26 cellular contexts compared by ENCODE assay signal in the genomic region with DNA sequence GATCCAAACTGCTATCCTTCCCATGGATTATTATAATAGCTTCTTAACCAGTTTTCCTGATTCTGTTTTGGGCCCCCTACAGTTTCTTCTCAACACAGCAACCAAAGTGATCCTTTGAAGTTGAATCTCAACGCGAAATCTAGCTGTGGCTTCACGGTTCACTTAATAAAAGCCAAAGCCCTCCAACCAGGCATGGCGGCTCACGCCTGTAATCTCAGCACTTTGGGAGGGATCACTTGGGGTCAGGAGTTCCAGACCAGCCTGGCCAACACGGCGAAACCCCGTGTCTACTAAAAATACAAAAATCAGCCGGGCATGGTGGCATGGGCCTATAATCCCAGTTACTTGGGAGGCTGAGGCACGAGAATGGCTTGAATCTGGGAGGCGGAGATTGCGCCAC. TPM values are rescaled to one million over a fixed set of nuclear protein-coding genes. Genes with fewer than 3 reads are reported as not detected.
DNase-seq lines count a peak whose midpoint lies in the region; ATAC-seq, FAIRE-seq and TF ChIP-seq lines count a peak whose summit lies in the region.
"Had no signal": no experiment of that assay in that cellular context is flagged by ENCODE, and none has a peak within 500 bp of the region (broad histone marks: within the 10 kb centered on the region; RNA-seq: fewer than 3 reads in every experiment).

No MANE protein-coding gene starts in this region.

- no peaks in the 10 kb centered on the region for H4K20me1 ChIP-seq in K562 (replicated peaks; ENCODE audit: control insufficient read depth, insufficient read depth, low read length)

- DNase-seq in BJ (ENCODE audit: low read depth): no peak
- DNase-seq in HCEC 1CT: peak; percentile 21
- peak in 1 of 4 experiments; percentile 23 for DNase-seq in K562 (ENCODE audit: extremely low read depth in 1 of 4, low spot score in 3 of 4)
- DNase-seq in stimulated activated CD4-positive, alpha-beta T cell treated with anti-CD3 and anti-CD28 coated beads, Interleukin-4, amount 100 ng/mL, for 1 hour: no peak
- DNase-seq in neuronal stem cell (ENCODE audit: low spot score): no peak
- DNase-seq: activated CD4-positive, alpha-beta T cell treated with anti-CD3 and anti-CD28 coated beads, Interleukin-2, amount 10 ng/mL, durations not matched to agents 7 days and 5 days; activated naive CD8-positive, alpha-beta T cell treated with anti-CD3 and anti-CD28 coated beads, Interleukin-2, amount 10 ng/mL, durations not matched to agents 7 days and 5 days; CD8-positive, alpha-beta T cell; DMS79 treated with DMSO at 0.1 percent for 48 hours; foreskin keratinocyte; hippocampal formation; NCI-H146; NCI-H748 treated with DMSO at 0.1 percent for 48 hours; ovary; SHP77; stimulated activated CD4-positive, alpha-beta T cell treated with anti-CD3 and anti-CD28 coated beads, Interleukin-15, amount 100 ng/mL, for 24 hours; T-cell had no signal

- no peak overlapping the region for H3K23ac ChIP-seq in neuronal stem cell (ENCODE audit: low read depth, low read length, poor library complexity)

- no peak for TF ChIP-seq EP300 in K562 (IDR thresholded peaks at IDR 0.05; ENCODE audit: low read length)

- no peak overlapping the region for H2BK12ac ChIP-seq in neuronal stem cell (ENCODE audit: low read length)

- in situ Hi-C loops in K562 (cut with MboI): no loop called here

- H3K79me2 ChIP-seq in K562 (ENCODE audit: control insufficient read depth, insufficient read depth, low read length): peaks cover 65% of the 10 kb centered on the region

- TF ChIP-seq POLR2A in K562 (conservative IDR thresholded peaks at IDR 0.05): no peak

- ATAC-seq in K562: no peak
- no peak for ATAC-seq in HG02885 (IDR thresholded peaks at IDR 0.05; ENCODE audit: poor library complexity, unreplicated experiment)
- ATAC-seq in GM19395 (IDR thresholded peaks at IDR 0.05; ENCODE audit: unreplicated experiment): no peak
- ATAC-seq: CD8-positive, alpha-beta T cell; foreskin keratinocyte; HCT116; sciatic nerve; T-cell had no signal

- H3K9me1 ChIP-seq in K562 (ENCODE audit: control insufficient read depth, insufficient read depth, low read length): no peaks in the 10 kb centered on the region

- H3K9ac ChIP-seq in K562 (ENCODE audit: insufficient read depth in 1 of 2, low read depth in 2 of 2, low read length in 2 of 2): no peak overlapping the region
- H3K9ac ChIP-seq in neuronal stem cell (ENCODE audit: low read depth, low read length, poor library complexity): no peak overlapping the region

- H3K9me3 ChIP-seq in K562 (replicated peaks; ENCODE audit: control insufficient read depth, insufficient read depth, low read depth, low read length) (no peaks in the 10 kb centered on the region), muscle layer of duodenum (ENCODE audit: control insufficient read depth in 1 of 2, low read length in 2 of 2) (no peaks in the 10 kb centered on the region), neuronal stem cell (replicated peaks in 1 of 2; ENCODE audit: control insufficient read depth in 2 of 2, insufficient read depth in 1 of 2, low read depth in 1 of 2, low read length in 2 of 2) (peaks cover 0 to 4% of the 10 kb centered on the region in 2 donors)
- H3K9me3 ChIP-seq: ovary, vagina had no signal

- no peaks in the 10 kb centered on the region for H3K79me1 ChIP-seq in neuronal stem cell (ENCODE audit: low read depth, low read length)

- no peak overlapping the region for H4K91ac ChIP-seq in neuronal stem cell (ENCODE audit: low read depth, low read length, poor library complexity)

- H3K27me3 ChIP-seq in BJ (ENCODE audit: control insufficient read depth, insufficient read depth, low read length) (no peaks in the 10 kb centered on the region), K562 (ENCODE audit: control insufficient read depth in 2 of 2, insufficient read depth in 2 of 2, low read length in 2 of 2) (no peaks in the 10 kb centered on the region), muscle layer of duodenum (ENCODE audit: low read depth, low read length) (no peaks in the 10 kb centered on the region), neuronal stem cell (ENCODE audit: control insufficient read depth in 3 of 3, insufficient read depth in 3 of 3, low read depth in 1 of 3, low read length in 3 of 3) (no peaks in the 10 kb centered on the region)
- H3K27me3 ChIP-seq: foreskin keratinocyte, ovary, vagina had no signal

- H2BK5ac ChIP-seq in neuronal stem cell (ENCODE audit: low read length): no peak overlapping the region

- no peak overlapping the region for H3K18ac ChIP-seq in neuronal stem cell (ENCODE audit: low read length)

- H3K4me3 ChIP-seq in BJ (ENCODE audit: low read depth, low read length): no peak overlapping the region
- no peak overlapping the region for H3K4me3 ChIP-seq in K562
- H3K4me3 ChIP-seq in muscle layer of duodenum (ENCODE audit: low read depth in 1 of 2, low read length in 2 of 2): no peak overlapping the region
- no peak overlapping the region for H3K4me3 ChIP-seq in neuronal stem cell (ENCODE audit: low read length in 2 of 2)
- H3K4me3 ChIP-seq: lung, ovary, vagina had no signal

- peaks cover 0 to 7% of the 10 kb centered on the region in 2 experiments; a peak in 3 of 5 replicates for H3K4me1 ChIP-seq in K562 (replicated peaks in 1 of 2; ENCODE audit: control insufficient read depth in 2 of 2, insufficient read depth in 2 of 2, low read length in 2 of 2)
- H3K4me1 ChIP-seq in muscle layer of duodenum (ENCODE audit: control insufficient read depth in 1 of 2, insufficient read depth in 2 of 2, low read length in 2 of 2): peaks cover 4 to 23% of the 10 kb centered on the region in 2 donors
- no peaks in the 10 kb centered on the region for H3K4me1 ChIP-seq in neuronal stem cell (ENCODE audit: control insufficient read depth in 2 of 2, insufficient read depth in 1 of 2, low read depth in 1 of 2, low read length in 2 of 2)

- TF ChIP-seq RAD21 in K562 (CRISPR knock-in tag; conservative IDR thresholded peaks at IDR 0.05 in 1 of 2, IDR thresholded peaks at IDR 0.05 in 1 of 2): no peak

- CTCF ChIA-PET in BJ (lab: Yijun Ruan, JAX): no interaction called here
- CTCF ChIA-PET in K562 (lab: Yijun Ruan, JAX; ENCODE audit: low intra/inter-chr PET ratio): no interaction called here

- no peak overlapping the region for H4K8ac ChIP-seq in neuronal stem cell (ENCODE audit: low read depth, low read length)

- H3K14ac ChIP-seq in neuronal stem cell (ENCODE audit: low read length): no peak overlapping the region

- no peak overlapping the region for H3K4ac ChIP-seq in neuronal stem cell (ENCODE audit: low read length)

- no peak overlapping the region for H3K4me2 ChIP-seq in K562 (ENCODE audit: insufficient read depth, low read length)
- H3K4me2 ChIP-seq in neuronal stem cell (ENCODE audit: insufficient read depth, low read length, poor library complexity, severe bottlenecking): no peak overlapping the region

- intact Hi-C loops in K562 (cut with micrococcal nuclease): no loop called here

- no peak overlapping the region for H2BK120ac ChIP-seq in neuronal stem cell (ENCODE audit: low read depth, low read length)

- no TSS peak for BruUV-seq in K562 (replicated peaks; lab: Mats Ljungman, UMichigan)

- no peak overlapping the region for H2AFZ ChIP-seq in K562 (ENCODE audit: low read depth, low read length)
- no peak overlapping the region for H2AFZ ChIP-seq in neuronal stem cell (ENCODE audit: low read length)

- POLR2A ChIA-PET in BJ (lab: Charles Lee): no interaction called here
- POLR2A ChIA-PET in K562 (lab: Yijun Ruan, JAX): no interaction called here

- H3K36me3 ChIP-seq in BJ (ENCODE audit: control insufficient read depth, insufficient read depth, low read length) (no peaks in the 10 kb centered on the region; the same call in 1 of the 2 replicates), K562 (ENCODE audit: control insufficient read depth, insufficient read depth, low read length) (peaks cover 35% of the 10 kb centered on the region), muscle layer of duodenum (ENCODE audit: control insufficient read depth in 1 of 2, insufficient read depth in 2 of 2, low read length in 2 of 2) (peaks cover 0 to 3% of the 10 kb centered on the region in 2 donors), neuronal stem cell (replicated peaks in 1 of 2; ENCODE audit: control insufficient read depth in 2 of 2, insufficient read depth in 2 of 2, low read length in 2 of 2) (peaks cover 4 to 39% of the 10 kb centered on the region in 2 donors)
- H3K36me3 ChIP-seq: ovary, vagina had no signal

- H2AK5ac ChIP-seq in neuronal stem cell (ENCODE audit: low read depth, low read length): no peak overlapping the region

- 86% methylated on average over 12 of the region's 12 CpGs for WGBS in K562 (ENCODE audit: insufficient coverage, low coverage, missing lambda C conversion rate)
- no CpG with 5 or more reads among the region's 12 CpGs for WGBS in neuronal stem cell (ENCODE audit: extremely low coverage in 2 of 2, insufficient read length in 2 of 2, insufficient replicate concordance in 1 of 2), 2 donors

- H2BK15ac ChIP-seq in neuronal stem cell (ENCODE audit: low read length): no peak overlapping the region

- no peak overlapping the region for H3K27ac ChIP-seq in K562 (ENCODE audit: extremely low read depth, low read depth, low read length)
- H3K27ac ChIP-seq in muscle layer of duodenum (ENCODE audit: low read length): peak overlapping the region; percentile 23
- no peak overlapping the region for H3K27ac ChIP-seq in neuronal stem cell (replicated peaks; ENCODE audit: low read length)
- H3K27ac ChIP-seq: foreskin keratinocyte, ovary, vagina had no signal

- TF ChIP-seq CTCF in BJ (IDR thresholded peaks at IDR 0.05; ENCODE audit: insufficient read depth, low read depth, low read length) (0 out of 2 replicates have a peak, but pooled peaks have one; percentile 1), K562 (IDR thresholded peaks at IDR 0.05 in 2 of 3, conservative IDR thresholded peaks at IDR 0.05 in 1 of 3; ENCODE audit: insufficient read depth in 2 of 3, low read depth in 1 of 3, low read length in 3 of 3) (no peak; a peak in 1 of 6 replicates)

- no peak for FAIRE-seq in K562 (lab: Jason Lieb, UNC)

RNA-seq across cellular contexts. Expression of gene RMND1, which starts 3.3 kb away (rescaled TPM):
- polyA plus RNA-seq in BJ (2011; rRNA removed) (10.4 and 18.9 TPM in 2 replicates), K562 (2011; rRNA removed) (26.7 and 33.3 TPM in 2 replicates), K562 (2014; fragmentation: Illumina TruSeq; extraction: Trizol) (37.2 and 42.6 TPM in 2 replicates), K562 (2014; fragmentation: Nextera tagmentation; extraction: Ambion mirVana) (10 to 100 TPM; 36.2 to 38.4 TPM), K562 (2014; rRNA removed) (32.2 and 35.1 TPM in 2 replicates)
- 9.8 and 10.4 TPM in 2 replicates for polyA minus RNA-seq in BJ (2011; rRNA and poly(A)+ RNA removed)
- total RNA-seq in K562 (2011; cell fraction: chromatin; rRNA removed; ENCODE audit: low replicate concordance): 40.6 and 86.4 TPM in 2 replicates
- 24.5 and 31.5 TPM in 2 replicates for total RNA-seq in K562 (2011; cell fraction: nucleolus; rRNA removed)
- total RNA-seq in K562 (2011; cell fraction: nucleoplasm; rRNA removed): 40.5 and 43.6 TPM in 2 replicates
- total RNA-seq in K562 (2014; rRNA removed) (27.8 and 29.6 TPM in 2 replicates), K562 (2014; rRNA removed; fragmentation: Illumina TruSeq; extraction: Trizol) (47.8 and 51.5 TPM in 2 replicates), K562 (2015; rRNA removed; fragmentation: Illumina TruSeq; extraction: Trizol) (42.9 and 45.2 TPM in 2 replicates), K562 (2021) (25.2 and 26.9 TPM in 2 replicates)
- 8.1 and 14.3 TPM in 2 replicates for polyA plus RNA-seq in K562 (2011; cell fraction: cytosol; rRNA removed)
- 8.1 and 8.3 TPM in 2 replicates for polyA plus RNA-seq in K562 (2011; cell fraction: nucleus; rRNA removed)
- polyA plus RNA-seq in K562 (2012): 25.7 and 41.6 TPM in 2 replicates
- polyA minus RNA-seq in K562 (2011; rRNA and poly(A)+ RNA removed): 50.2 and 53.2 TPM in 2 replicates
- 13.4 and 19.6 TPM in 2 replicates for polyA minus RNA-seq in K562 (2011; cell fraction: cytosol; rRNA and poly(A)+ RNA removed)
- 23.3 and 31.4 TPM in 2 replicates for polyA minus RNA-seq in K562 (2011; cell fraction: nucleus; rRNA and poly(A)+ RNA removed)
- polyA plus RNA-seq in neuronal stem cell (2013, experiment 1 of 2): 14.3 TPM
- 14.5 TPM for polyA plus RNA-seq in neuronal stem cell (2013, experiment 2 of 2)

RNA-seq across cellular contexts. Expression of gene CCDC170, which starts 45.2 kb away (rescaled TPM):
- 0.11 and 0.12 TPM in 2 replicates for polyA plus RNA-seq in BJ (2011; rRNA removed)
- polyA minus RNA-seq in BJ (2011; rRNA and poly(A)+ RNA removed): 0.24 and 0.46 TPM in 2 replicates
- total RNA-seq in K562 (2011; cell fraction: chromatin; rRNA removed; ENCODE audit: low replicate concordance): 0.67 TPM in 1 of 2 replicates, not detected in the other
- not detected in 2 replicates for total RNA-seq in K562 (2011; cell fraction: nucleolus; rRNA removed)
- total RNA-seq in K562 (2011; cell fraction: nucleoplasm; rRNA removed): not detected in 2 replicates
- total RNA-seq in K562 (2014; rRNA removed): 0.05 TPM in 1 of 2 replicates, not detected in the other
- not detected in 2 replicates for total RNA-seq in K562 (2014; rRNA removed; fragmentation: Illumina TruSeq; extraction: Trizol)
- 0.18 TPM in 1 of 2 replicates, not detected in the other for total RNA-seq in K562 (2015; rRNA removed; fragmentation: Illumina TruSeq; extraction: Trizol)
- not detected in 2 replicates for total RNA-seq in K562 (2021)
- not detected in 2 replicates for polyA plus RNA-seq in K562 (2011; rRNA removed)
- not detected in 2 replicates for polyA plus RNA-seq in K562 (2011; cell fraction: cytosol; rRNA removed)
- not detected in 2 replicates for polyA plus RNA-seq in K562 (2011; cell fraction: nucleus; rRNA removed)
- 0.03 TPM in 1 of 2 replicates, not detected in the other for polyA plus RNA-seq in K562 (2012)
- not detected in 2 replicates for polyA plus RNA-seq in K562 (2014; fragmentation: Illumina TruSeq; extraction: Trizol)
- not detected for polyA plus RNA-seq in K562 (2014; fragmentation: Nextera tagmentation; extraction: Ambion mirVana)
- 0.01 TPM in 1 of 2 replicates, not detected in the other for polyA plus RNA-seq in K562 (2014; rRNA removed)
- 0.32 TPM in 1 of 2 replicates, not detected in the other for polyA minus RNA-seq in K562 (2011; rRNA and poly(A)+ RNA removed)
- polyA minus RNA-seq in K562 (2011; cell fraction: cytosol; rRNA and poly(A)+ RNA removed): not detected in 2 replicates
- not detected in 2 replicates for polyA minus RNA-seq in K562 (2011; cell fraction: nucleus; rRNA and poly(A)+ RNA removed)
- 0.28 TPM for polyA plus RNA-seq in neuronal stem cell (2013, experiment 1 of 2)
- 0.32 TPM for polyA plus RNA-seq in neuronal stem cell (2013, experiment 2 of 2)
- total RNA-seq: activated CD4-positive, alpha-beta T cell treated with anti-CD3 and anti-CD28 coated beads, Interleukin-2, amount 10 ng/mL, durations not matched to agents 7 days and 5 days; activated naive CD8-positive, alpha-beta T cell treated with anti-CD3 and anti-CD28 coated beads, Interleukin-2, amount 10 ng/mL, durations not matched to agents 7 days and 5 days; CD8-positive, alpha-beta T cell; foreskin keratinocyte; myocyte; OCI-LY7 had no signal

RNA-seq across cellular contexts. Expression of gene ZBTB2, which starts 57.3 kb away (rescaled TPM):
- polyA plus RNA-seq in BJ (2011; rRNA removed) (14.5 and 14.7 TPM in 2 replicates), K562 (2011; rRNA removed) (12.7 and 17.2 TPM in 2 replicates), K562 (2014; fragmentation: Illumina TruSeq; extraction: Trizol) (20.8 and 26.2 TPM in 2 replicates), K562 (2014; fragmentation: Nextera tagmentation; extraction: Ambion mirVana) (1 to 10 TPM; 5.1 to 6.0 TPM), K562 (2014; rRNA removed) (14.5 and 18.1 TPM in 2 replicates)
- polyA minus RNA-seq in BJ (2011; rRNA and poly(A)+ RNA removed): 11.3 and 18.7 TPM in 2 replicates
- 5.8 and 7.3 TPM in 2 replicates for total RNA-seq in K562 (2011; cell fraction: chromatin; rRNA removed; ENCODE audit: low replicate concordance)
- 2.9 and 3.5 TPM in 2 replicates for total RNA-seq in K562 (2011; cell fraction: nucleolus; rRNA removed)
- 4.9 and 6.0 TPM in 2 replicates for total RNA-seq in K562 (2011; cell fraction: nucleoplasm; rRNA removed)
- total RNA-seq in K562 (2014; rRNA removed) (13.3 and 17.3 TPM in 2 replicates), K562 (2014; rRNA removed; fragmentation: Illumina TruSeq; extraction: Trizol) (17.0 and 18.9 TPM in 2 replicates), K562 (2015; rRNA removed; fragmentation: Illumina TruSeq; extraction: Trizol) (21.8 and 23.3 TPM in 2 replicates), K562 (2021) (15.2 and 16.4 TPM in 2 replicates)
- 12.9 and 17.2 TPM in 2 replicates for polyA plus RNA-seq in K562 (2011; cell fraction: cytosol; rRNA removed)
- 6.1 and 6.8 TPM in 2 replicates for polyA plus RNA-seq in K562 (2011; cell fraction: nucleus; rRNA removed)
- polyA plus RNA-seq in K562 (2012): 12.4 and 14.8 TPM in 2 replicates
- 18.4 and 28.1 TPM in 2 replicates for polyA minus RNA-seq in K562 (2011; rRNA and poly(A)+ RNA removed)
- polyA minus RNA-seq in K562 (2011; cell fraction: cytosol; rRNA and poly(A)+ RNA removed): 5.6 and 9.1 TPM in 2 replicates
- 2.6 and 3.8 TPM in 2 replicates for polyA minus RNA-seq in K562 (2011; cell fraction: nucleus; rRNA and poly(A)+ RNA removed)
- polyA plus RNA-seq in neuronal stem cell (2013, experiment 1 of 2): 8.2 TPM
- 7.9 TPM for polyA plus RNA-seq in neuronal stem cell (2013, experiment 2 of 2)
